In the genomic region with DNA sequence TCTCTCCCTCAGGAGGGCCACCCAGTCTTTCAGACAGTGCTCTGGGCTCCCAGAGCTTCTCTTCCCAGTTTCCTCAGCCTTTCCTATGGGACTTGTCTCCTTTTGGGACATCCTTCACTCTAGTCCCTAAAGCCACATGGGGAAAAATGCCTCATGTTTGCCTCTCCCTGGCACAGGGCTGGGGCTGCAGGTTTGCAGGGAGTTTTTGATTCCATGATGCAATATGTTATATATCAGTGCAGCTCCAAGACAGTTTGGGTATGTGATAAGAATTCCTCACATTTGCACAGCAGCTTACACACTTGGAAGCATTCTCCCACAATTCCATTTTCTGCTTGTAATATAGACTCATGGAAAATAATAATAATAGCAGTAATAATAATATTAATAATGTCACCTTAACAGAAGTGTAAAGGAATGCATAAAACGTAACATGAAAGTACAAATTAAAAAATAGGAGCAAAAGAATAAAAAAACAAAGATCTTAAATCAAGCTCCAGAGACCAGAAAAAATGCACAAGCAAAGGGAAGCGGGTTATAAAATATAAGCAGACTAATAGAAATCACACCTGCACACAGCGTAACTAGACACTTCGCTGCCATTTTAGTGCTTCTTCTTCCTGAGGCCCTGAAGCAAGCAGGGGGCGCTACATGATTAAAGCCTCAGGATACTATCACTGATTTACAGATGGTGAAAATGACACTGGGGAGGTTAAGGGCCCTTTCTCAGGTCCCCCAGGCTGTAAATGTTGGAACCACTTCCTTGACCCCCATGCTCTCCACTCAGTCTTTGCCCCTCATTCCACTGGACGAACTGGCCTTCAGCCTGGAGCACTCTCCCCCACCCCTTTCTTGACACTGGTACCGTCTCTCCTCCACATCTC, we compare ENCODE assay signal across 1 cellular context.
TF ChIP-seq lines count a peak whose summit lies in the region.

No MANE protein-coding gene starts in this region.

TF ChIP-seq in K562, 482 proteins besides CTCF, POLR2A, EP300 and RAD21 (continued from another document and continues in another):
- TF ChIP-seq BRD4 (IDR thresholded peaks at IDR 0.05), result no peak
- TF ChIP-seq, protein P1, sequence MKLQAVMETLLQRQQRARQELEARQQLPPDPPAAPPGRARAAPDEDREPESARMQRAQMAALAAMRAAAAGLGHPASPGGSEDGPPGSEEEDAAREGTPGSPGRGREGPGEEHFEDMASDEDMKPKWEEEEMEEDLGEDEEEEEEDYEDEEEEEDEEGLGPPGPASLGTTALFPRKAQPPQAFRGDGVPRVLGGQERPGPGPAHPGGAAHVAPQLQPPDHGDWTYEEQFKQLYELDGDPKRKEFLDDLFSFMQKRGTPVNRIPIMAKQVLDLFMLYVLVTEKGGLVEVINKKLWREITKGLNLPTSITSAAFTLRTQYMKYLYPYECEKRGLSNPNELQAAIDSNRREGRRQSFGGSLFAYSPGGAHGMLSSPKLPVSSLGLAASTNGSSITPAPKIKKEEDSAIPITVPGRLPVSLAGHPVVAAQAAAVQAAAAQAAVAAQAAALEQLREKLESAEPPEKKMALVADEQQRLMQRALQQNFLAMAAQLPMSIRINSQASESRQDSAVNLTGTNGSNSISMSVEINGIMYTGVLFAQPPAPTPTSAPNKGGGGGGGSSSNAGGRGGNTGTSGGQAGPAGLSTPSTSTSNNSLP (IDR thresholded peaks at IDR 0.05; ENCODE audit: borderline replicate concordance, low read depth, low read length), result peak; percentile 62; the same call in 1 of the 2 replicates
- no peak for TF ChIP-seq SAFB2 (IDR thresholded peaks at IDR 0.05; ENCODE audit: borderline replicate concordance, low read depth, low read length, severe bottlenecking)
- no peak for TF ChIP-seq FOXA1 (IDR thresholded peaks at IDR 0.05; ENCODE audit: borderline replicate concordance)
- no peak for TF ChIP-seq ZNF830 (CRISPR knock-in tag; IDR thresholded peaks at IDR 0.05)
- peak; percentile 18; the same call in 1 of the 2 replicates for TF ChIP-seq TAL1 (IDR thresholded peaks at IDR 0.05)
- TF ChIP-seq, protein P2, sequence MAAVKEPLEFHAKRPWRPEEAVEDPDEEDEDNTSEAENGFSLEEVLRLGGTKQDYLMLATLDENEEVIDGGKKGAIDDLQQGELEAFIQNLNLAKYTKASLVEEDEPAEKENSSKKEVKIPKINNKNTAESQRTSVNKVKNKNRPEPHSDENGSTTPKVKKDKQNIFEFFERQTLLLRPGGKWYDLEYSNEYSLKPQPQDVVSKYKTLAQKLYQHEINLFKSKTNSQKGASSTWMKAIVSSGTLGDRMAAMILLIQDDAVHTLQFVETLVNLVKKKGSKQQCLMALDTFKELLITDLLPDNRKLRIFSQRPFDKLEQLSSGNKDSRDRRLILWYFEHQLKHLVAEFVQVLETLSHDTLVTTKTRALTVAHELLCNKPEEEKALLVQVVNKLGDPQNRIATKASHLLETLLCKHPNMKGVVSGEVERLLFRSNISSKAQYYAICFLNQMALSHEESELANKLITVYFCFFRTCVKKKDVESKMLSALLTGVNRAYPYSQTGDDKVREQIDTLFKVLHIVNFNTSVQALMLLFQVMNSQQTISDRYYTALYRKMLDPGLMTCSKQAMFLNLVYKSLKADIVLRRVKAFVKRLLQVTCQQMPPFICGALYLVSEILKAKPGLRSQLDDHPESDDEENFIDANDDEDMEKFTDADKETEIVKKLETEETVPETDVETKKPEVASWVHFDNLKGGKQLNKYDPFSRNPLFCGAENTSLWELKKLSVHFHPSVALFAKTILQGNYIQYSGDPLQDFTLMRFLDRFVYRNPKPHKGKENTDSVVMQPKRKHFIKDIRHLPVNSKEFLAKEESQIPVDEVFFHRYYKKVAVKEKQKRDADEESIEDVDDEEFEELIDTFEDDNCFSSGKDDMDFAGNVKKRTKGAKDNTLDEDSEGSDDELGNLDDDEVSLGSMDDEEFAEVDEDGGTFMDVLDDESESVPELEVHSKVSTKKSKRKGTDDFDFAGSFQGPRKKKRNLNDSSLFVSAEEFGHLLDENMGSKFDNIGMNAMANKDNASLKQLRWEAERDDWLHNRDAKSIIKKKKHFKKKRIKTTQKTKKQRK (IDR thresholded peaks at IDR 0.05; ENCODE audit: borderline replicate concordance, low read depth, low read length), result no peak
- peak; percentile 22; the same call in 1 of the 2 replicates for TF ChIP-seq CTBP1 (IDR thresholded peaks at IDR 0.05; ENCODE audit: borderline replicate concordance)
- no peak for TF ChIP-seq TCFL5 (CRISPR knock-in tag; conservative IDR thresholded peaks at IDR 0.05)
- TF ChIP-seq CBX8 (IDR thresholded peaks at IDR 0.05; ENCODE audit: borderline replicate concordance, extremely low read depth, low read depth, low read length, poor library complexity, severe bottlenecking), result no peak
- TF ChIP-seq CEBPG (CRISPR knock-in tag; IDR thresholded peaks at IDR 0.05), result peak; percentile 82
- TF ChIP-seq CEBPG (tag; conservative IDR thresholded peaks at IDR 0.05 in 1 of 2, IDR thresholded peaks at IDR 0.05 in 1 of 2), result peak; percentile 47 to 66; a peak in 3 of 4 replicates
- TF ChIP-seq, protein P3, sequence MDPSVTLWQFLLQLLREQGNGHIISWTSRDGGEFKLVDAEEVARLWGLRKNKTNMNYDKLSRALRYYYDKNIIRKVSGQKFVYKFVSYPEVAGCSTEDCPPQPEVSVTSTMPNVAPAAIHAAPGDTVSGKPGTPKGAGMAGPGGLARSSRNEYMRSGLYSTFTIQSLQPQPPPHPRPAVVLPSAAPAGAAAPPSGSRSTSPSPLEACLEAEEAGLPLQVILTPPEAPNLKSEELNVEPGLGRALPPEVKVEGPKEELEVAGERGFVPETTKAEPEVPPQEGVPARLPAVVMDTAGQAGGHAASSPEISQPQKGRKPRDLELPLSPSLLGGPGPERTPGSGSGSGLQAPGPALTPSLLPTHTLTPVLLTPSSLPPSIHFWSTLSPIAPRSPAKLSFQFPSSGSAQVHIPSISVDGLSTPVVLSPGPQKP (CRISPR knock-in tag; IDR thresholded peaks at IDR 0.05), result no peak
- TF ChIP-seq ZNF445 (CRISPR knock-in tag; IDR thresholded peaks at IDR 0.05; ENCODE audit: low read depth), result no peak
- TF ChIP-seq, protein P4, sequence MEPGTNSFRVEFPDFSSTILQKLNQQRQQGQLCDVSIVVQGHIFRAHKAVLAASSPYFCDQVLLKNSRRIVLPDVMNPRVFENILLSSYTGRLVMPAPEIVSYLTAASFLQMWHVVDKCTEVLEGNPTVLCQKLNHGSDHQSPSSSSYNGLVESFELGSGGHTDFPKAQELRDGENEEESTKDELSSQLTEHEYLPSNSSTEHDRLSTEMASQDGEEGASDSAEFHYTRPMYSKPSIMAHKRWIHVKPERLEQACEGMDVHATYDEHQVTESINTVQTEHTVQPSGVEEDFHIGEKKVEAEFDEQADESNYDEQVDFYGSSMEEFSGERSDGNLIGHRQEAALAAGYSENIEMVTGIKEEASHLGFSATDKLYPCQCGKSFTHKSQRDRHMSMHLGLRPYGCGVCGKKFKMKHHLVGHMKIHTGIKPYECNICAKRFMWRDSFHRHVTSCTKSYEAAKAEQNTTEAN (CRISPR knock-in tag; IDR thresholded peaks at IDR 0.05), result no peak
- peak in 1 of 2 experiments; percentile 13; a peak in 1 of 4 replicates for TF ChIP-seq MAZ (CRISPR knock-in tag; conservative IDR thresholded peaks at IDR 0.05 in 1 of 2, IDR thresholded peaks at IDR 0.05 in 1 of 2)
- no peak for TF ChIP-seq MBD2 (IDR thresholded peaks at IDR 0.05; ENCODE audit: borderline replicate concordance, low read depth)
- TF ChIP-seq ZNF384 (IDR thresholded peaks at IDR 0.05; ENCODE audit: low read depth, low read length), result no peak
- TF ChIP-seq FOXK2 (conservative IDR thresholded peaks at IDR 0.05 in 1 of 2, IDR thresholded peaks at IDR 0.05 in 1 of 2; ENCODE audit: low read depth in 2 of 2), result no peak
- TF ChIP-seq TARDBP (IDR thresholded peaks at IDR 0.05), result no peak
- no peak for TF ChIP-seq ZNF282 (CRISPR knock-in tag; IDR thresholded peaks at IDR 0.05)
- no peak for TF ChIP-seq MTA1 (IDR thresholded peaks at IDR 0.05; ENCODE audit: borderline replicate concordance)
- TF ChIP-seq DACH1 (IDR thresholded peaks at IDR 0.05; ENCODE audit: partially characterized antibody), result peak; percentile 64
- TF ChIP-seq, protein P5, sequence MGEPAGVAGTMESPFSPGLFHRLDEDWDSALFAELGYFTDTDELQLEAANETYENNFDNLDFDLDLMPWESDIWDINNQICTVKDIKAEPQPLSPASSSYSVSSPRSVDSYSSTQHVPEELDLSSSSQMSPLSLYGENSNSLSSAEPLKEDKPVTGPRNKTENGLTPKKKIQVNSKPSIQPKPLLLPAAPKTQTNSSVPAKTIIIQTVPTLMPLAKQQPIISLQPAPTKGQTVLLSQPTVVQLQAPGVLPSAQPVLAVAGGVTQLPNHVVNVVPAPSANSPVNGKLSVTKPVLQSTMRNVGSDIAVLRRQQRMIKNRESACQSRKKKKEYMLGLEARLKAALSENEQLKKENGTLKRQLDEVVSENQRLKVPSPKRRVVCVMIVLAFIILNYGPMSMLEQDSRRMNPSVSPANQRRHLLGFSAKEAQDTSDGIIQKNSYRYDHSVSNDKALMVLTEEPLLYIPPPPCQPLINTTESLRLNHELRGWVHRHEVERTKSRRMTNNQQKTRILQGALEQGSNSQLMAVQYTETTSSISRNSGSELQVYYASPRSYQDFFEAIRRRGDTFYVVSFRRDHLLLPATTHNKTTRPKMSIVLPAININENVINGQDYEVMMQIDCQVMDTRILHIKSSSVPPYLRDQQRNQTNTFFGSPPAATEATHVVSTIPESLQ (CRISPR knock-in tag; IDR thresholded peaks at IDR 0.05), result no peak
- TF ChIP-seq, protein P6, sequence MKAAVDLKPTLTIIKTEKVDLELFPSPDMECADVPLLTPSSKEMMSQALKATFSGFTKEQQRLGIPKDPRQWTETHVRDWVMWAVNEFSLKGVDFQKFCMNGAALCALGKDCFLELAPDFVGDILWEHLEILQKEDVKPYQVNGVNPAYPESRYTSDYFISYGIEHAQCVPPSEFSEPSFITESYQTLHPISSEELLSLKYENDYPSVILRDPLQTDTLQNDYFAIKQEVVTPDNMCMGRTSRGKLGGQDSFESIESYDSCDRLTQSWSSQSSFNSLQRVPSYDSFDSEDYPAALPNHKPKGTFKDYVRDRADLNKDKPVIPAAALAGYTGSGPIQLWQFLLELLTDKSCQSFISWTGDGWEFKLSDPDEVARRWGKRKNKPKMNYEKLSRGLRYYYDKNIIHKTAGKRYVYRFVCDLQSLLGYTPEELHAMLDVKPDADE (conservative IDR thresholded peaks at IDR 0.05; ENCODE audit: control insufficient read depth, low read depth, low read length), result no peak
- TF ChIP-seq, protein P7, sequence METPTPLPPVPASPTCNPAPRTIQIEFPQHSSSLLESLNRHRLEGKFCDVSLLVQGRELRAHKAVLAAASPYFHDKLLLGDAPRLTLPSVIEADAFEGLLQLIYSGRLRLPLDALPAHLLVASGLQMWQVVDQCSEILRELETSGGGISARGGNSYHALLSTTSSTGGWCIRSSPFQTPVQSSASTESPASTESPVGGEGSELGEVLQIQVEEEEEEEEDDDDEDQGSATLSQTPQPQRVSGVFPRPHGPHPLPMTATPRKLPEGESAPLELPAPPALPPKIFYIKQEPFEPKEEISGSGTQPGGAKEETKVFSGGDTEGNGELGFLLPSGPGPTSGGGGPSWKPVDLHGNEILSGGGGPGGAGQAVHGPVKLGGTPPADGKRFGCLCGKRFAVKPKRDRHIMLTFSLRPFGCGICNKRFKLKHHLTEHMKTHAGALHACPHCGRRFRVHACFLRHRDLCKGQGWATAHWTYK (CRISPR knock-in tag; IDR thresholded peaks at IDR 0.05), result 0 out of 2 replicates have a peak, but pooled peaks have one; percentile 18
- TF ChIP-seq DPF2 (IDR thresholded peaks at IDR 0.05), result peak; percentile 48; the same call in 1 of the 2 replicates
- no peak for TF ChIP-seq ZNF311 (CRISPR knock-in tag; IDR thresholded peaks at IDR 0.05)
- TF ChIP-seq, protein P8, sequence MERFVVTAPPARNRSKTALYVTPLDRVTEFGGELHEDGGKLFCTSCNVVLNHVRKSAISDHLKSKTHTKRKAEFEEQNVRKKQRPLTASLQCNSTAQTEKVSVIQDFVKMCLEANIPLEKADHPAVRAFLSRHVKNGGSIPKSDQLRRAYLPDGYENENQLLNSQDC (CRISPR knock-in tag; IDR thresholded peaks at IDR 0.05), result no peak
- TF ChIP-seq, protein P9, sequence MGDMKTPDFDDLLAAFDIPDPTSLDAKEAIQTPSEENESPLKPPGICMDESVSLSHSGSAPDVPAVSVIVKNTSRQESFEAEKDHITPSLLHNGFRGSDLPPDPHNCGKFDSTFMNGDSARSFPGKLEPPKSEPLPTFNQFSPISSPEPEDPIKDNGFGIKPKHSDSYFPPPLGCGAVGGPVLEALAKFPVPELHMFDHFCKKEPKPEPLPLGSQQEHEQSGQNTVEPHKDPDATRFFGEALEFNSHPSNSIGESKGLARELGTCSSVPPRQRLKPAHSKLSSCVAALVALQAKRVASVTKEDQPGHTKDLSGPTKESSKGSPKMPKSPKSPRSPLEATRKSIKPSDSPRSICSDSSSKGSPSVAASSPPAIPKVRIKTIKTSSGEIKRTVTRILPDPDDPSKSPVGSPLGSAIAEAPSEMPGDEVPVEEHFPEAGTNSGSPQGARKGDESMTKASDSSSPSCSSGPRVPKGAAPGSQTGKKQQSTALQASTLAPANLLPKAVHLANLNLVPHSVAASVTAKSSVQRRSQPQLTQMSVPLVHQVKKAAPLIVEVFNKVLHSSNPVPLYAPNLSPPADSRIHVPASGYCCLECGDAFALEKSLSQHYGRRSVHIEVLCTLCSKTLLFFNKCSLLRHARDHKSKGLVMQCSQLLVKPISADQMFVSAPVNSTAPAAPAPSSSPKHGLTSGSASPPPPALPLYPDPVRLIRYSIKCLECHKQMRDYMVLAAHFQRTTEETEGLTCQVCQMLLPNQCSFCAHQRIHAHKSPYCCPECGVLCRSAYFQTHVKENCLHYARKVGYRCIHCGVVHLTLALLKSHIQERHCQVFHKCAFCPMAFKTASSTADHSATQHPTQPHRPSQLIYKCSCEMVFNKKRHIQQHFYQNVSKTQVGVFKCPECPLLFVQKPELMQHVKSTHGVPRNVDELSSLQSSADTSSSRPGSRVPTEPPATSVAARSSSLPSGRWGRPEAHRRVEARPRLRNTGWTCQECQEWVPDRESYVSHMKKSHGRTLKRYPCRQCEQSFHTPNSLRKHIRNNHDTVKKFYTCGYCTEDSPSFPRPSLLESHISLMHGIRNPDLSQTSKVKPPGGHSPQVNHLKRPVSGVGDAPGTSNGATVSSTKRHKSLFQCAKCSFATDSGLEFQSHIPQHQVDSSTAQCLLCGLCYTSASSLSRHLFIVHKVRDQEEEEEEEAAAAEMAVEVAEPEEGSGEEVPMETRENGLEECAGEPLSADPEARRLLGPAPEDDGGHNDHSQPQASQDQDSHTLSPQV (IDR thresholded peaks at IDR 0.05), result peak; percentile 59
- TF ChIP-seq SMARCA4 (IDR thresholded peaks at IDR 0.05), result peak; percentile 55; the same call in 1 of the 2 replicates
- TF ChIP-seq OTX1 (CRISPR knock-in tag; IDR thresholded peaks at IDR 0.05), result peak; percentile 37; the same call in 1 of the 2 replicates
- TF ChIP-seq GABPB2 (CRISPR knock-in tag; conservative IDR thresholded peaks at IDR 0.05), result no peak
- TF ChIP-seq, protein P10, sequence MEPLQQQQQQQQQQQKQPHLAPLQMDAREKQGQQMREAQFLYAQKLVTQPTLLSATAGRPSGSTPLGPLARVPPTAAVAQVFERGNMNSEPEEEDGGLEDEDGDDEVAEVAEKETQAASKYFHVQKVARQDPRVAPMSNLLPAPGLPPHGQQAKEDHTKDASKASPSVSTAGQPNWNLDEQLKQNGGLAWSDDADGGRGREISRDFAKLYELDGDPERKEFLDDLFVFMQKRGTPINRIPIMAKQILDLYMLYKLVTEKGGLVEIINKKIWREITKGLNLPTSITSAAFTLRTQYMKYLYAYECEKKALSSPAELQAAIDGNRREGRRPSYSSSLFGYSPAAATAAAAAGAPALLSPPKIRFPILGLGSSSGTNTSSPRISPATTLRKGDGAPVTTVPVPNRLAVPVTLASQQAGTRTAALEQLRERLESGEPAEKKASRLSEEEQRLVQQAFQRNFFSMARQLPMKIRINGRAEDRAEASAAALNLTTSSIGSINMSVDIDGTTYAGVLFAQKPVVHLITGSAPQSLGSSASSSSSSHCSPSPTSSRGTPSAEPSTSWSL (CRISPR knock-in tag; IDR thresholded peaks at IDR 0.05; ENCODE audit: borderline replicate concordance), result no peak
- no peak for TF ChIP-seq HDAC8 (tag; IDR thresholded peaks at IDR 0.05)
- TF ChIP-seq WHSC1 (IDR thresholded peaks at IDR 0.05; ENCODE audit: low read length), result no peak
- TF ChIP-seq TEAD4 (IDR thresholded peaks at IDR 0.05; ENCODE audit: low read length), result peak; percentile 55
- TF ChIP-seq TEAD4 (CRISPR knock-in tag; IDR thresholded peaks at IDR 0.05; ENCODE audit: borderline replicate concordance), result no peak
